17 cellular contexts compared by ENCODE assay signal in the genomic region with DNA sequence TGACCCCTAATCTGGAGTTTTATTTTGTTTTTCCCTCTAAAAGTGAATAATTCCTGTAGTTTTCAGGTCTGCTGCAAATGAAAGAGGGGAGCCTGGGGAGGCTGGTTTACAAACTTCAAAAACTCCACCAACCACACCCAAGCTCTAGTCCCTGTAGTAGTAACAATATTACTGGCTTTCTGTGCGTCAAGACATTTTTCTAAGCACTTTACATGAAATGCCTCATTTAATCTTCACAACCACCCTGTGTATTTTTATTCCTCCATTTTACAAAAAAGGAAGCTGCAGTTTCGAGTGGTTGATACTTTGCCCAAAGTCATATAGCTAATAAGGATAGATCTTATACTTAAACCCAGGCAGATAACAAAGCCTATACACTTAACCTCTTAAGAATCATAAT. TPM values are rescaled to one million over a fixed set of nuclear protein-coding genes. Genes with fewer than 3 reads are reported as not detected.
DNase-seq lines count a peak whose midpoint lies in the region; ATAC-seq and TF ChIP-seq lines count a peak whose summit lies in the region.
"Had no signal": no experiment of that assay in that cellular context is flagged by ENCODE, and none has a peak within 500 bp of the region (broad histone marks: within the 10 kb centered on the region; RNA-seq: fewer than 3 reads in every experiment).

No MANE protein-coding gene starts in this region.

- H3K9me3 ChIP-seq in left lung (no peaks in the 10 kb centered on the region), Caco-2 (no peaks in the 10 kb centered on the region), aorta (ENCODE audit: control insufficient read depth, low read length) (no peaks in the 10 kb centered on the region)
- H3K9me3 ChIP-seq: tibial artery had no signal

- peaks cover 62% of the 10 kb centered on the region for H3K36me3 Mint-ChIP-seq in Caco-2 (ENCODE audit: insufficient read depth, unreplicated experiment)

- WGBS in aorta, 2 donors = 77 to 78% methylated on average over 2 of the region's 2 CpGs

- BruUV-seq in Caco-2 (replicated peaks; lab: Mats Ljungman, UMichigan) = no TSS peak

- H3K4me1 Mint-ChIP-seq in Caco-2 (ENCODE audit: low read depth, unreplicated experiment) = peaks cover 59% of the 10 kb centered on the region

- no peak overlapping the region for H3K4me3 Mint-ChIP-seq in Caco-2 (ENCODE audit: unreplicated experiment)
- H3K4me3 Mint-ChIP-seq: activated T-cell treated with anti-CD3 and anti-CD28 coated beads, Interleukin-2, amount 50 U/mL, for 4 hours; T-cell had no signal

- DNase-seq in left lung (no peak), DMS 273 (lab: John Stamatoyannopoulos, UW; ENCODE audit: unreplicated experiment) (no peak), Caco-2 (no peak), NCI-H1694 treated with DMSO at 0.1 percent for 48 hours (lab: John Stamatoyannopoulos, UW) (no peak), aorta (no peak)
- DNase-seq: activated T-cell treated with anti-CD3 and anti-CD28 coated beads, Interleukin-2, amount 50 U/mL, for 4 hours; HCEC 1CT; mammary epithelial cell; stimulated activated CD4-positive, alpha-beta T cell treated with anti-CD3 and anti-CD28 coated beads, Interleukin-12 subunit alpha, Interleukin-12 subunit beta, amount 100 ng/mL, for 4 hours; T-cell; tibial artery had no signal

- POLR2A ChIA-PET in Caco-2 (lab: Charles Lee) = interaction anchor here (0.6 to 1.0 kb wide), 2 partner anchors 9 to 24 kb away, joined by 3 read pairs; partner anchors contain the start of gene CTNND1

- intact Hi-C loops in left lung (cut with DNase I) = no loop called here
- intact Hi-C loops in Caco-2 (cut with micrococcal nuclease; ENCODE audit: unreplicated experiment) = no loop called here
- intact Hi-C loops in aorta (cut with DNase I) = no loop called here

- H3K27ac ChIP-seq in 22Rv1 = peak overlapping the region; percentile 94; the same call in 1 of the 2 replicates
- peak overlapping the region; percentile 0 to 57 for H3K27ac ChIP-seq in left lung
- H3K27ac ChIP-seq in aorta (ENCODE audit: low read depth in 1 of 2, low read length in 2 of 2) = no peak overlapping the region
- H3K27ac ChIP-seq: coronary artery, KMS-11, tibial artery had no signal

- ATAC-seq in GM18861 (IDR thresholded peaks at IDR 0.05; ENCODE audit: unreplicated experiment) = peak; percentile 33
- peak; percentile 53 for ATAC-seq in HG03432 (IDR thresholded peaks at IDR 0.05; ENCODE audit: unreplicated experiment)
- no peak for ATAC-seq in left lung
- ATAC-seq in aorta (ENCODE audit: low FRiP score) = no peak
- ATAC-seq: activated T-cell treated with anti-CD3 and anti-CD28 coated beads, Interleukin-2, amount 50 U/mL, for 4 hours; T-cell had no signal

- H3K4me1 ChIP-seq in left lung (peaks cover 54 to 100% of the 10 kb centered on the region in 2 donors), Caco-2 (peaks cover 94% of the 10 kb centered on the region), aorta (ENCODE audit: control insufficient read depth in 1 of 2, insufficient read depth in 2 of 2, low read length in 2 of 2) (peaks cover 1 to 5% of the 10 kb centered on the region in 2 donors)

- H3K9me3 Mint-ChIP-seq in Caco-2 (ENCODE audit: unreplicated experiment) = no peaks in the 10 kb centered on the region
- H3K9me3 Mint-ChIP-seq: activated T-cell treated with anti-CD3 and anti-CD28 coated beads, Interleukin-2, amount 50 U/mL, for 4 hours; T-cell had no signal

- TF ChIP-seq CTCF in 22Rv1 (IDR thresholded peaks at IDR 0.05) = no peak
- TF ChIP-seq CTCF in left lung (IDR thresholded peaks at IDR 0.05) = no peak
- no peak for TF ChIP-seq CTCF in Caco-2 (IDR thresholded peaks at IDR 0.05; ENCODE audit: insufficient read depth in 1 of 2, low read depth in 1 of 2, low read length in 1 of 2, severe bottlenecking in 1 of 2, unreplicated experiment in 1 of 2)

- no peak overlapping the region for H3K27ac Mint-ChIP-seq in Caco-2 (ENCODE audit: unreplicated experiment)
- H3K27ac Mint-ChIP-seq: T-cell had no signal

- H3K4me3 ChIP-seq in left lung = no peak overlapping the region
- H3K4me3 ChIP-seq in Caco-2 (ENCODE audit: low read depth, low read length) = no peak overlapping the region
- H3K4me3 ChIP-seq in aorta (ENCODE audit: low read length in 2 of 2) = no peak overlapping the region
- H3K4me3 ChIP-seq: coronary artery, tibial artery had no signal

- no peaks in the 10 kb centered on the region for H3K36me3 ChIP-seq in left lung
- H3K36me3 ChIP-seq in Caco-2 (ENCODE audit: control insufficient read depth, insufficient read depth, low read length) = no peaks in the 10 kb centered on the region
- no peaks in the 10 kb centered on the region for H3K36me3 ChIP-seq in aorta (ENCODE audit: control insufficient read depth in 1 of 2, insufficient read depth in 2 of 2, low read length in 1 of 2)
- H3K36me3 ChIP-seq: tibial artery had no signal

- H3K27me3 Mint-ChIP-seq in Caco-2 (ENCODE audit: insufficient read depth, unreplicated experiment) = no peaks in the 10 kb centered on the region
- H3K27me3 Mint-ChIP-seq: T-cell had no signal

- CTCF ChIA-PET in Caco-2 (lab: Charles Lee) = no interaction called here

- no peaks in the 10 kb centered on the region for H3K27me3 ChIP-seq in left lung
- H3K27me3 ChIP-seq in Caco-2 (replicated peaks; ENCODE audit: control insufficient read depth, insufficient read depth, low read length) = no peaks in the 10 kb centered on the region
- no peaks in the 10 kb centered on the region for H3K27me3 ChIP-seq in aorta (ENCODE audit: control insufficient read depth in 1 of 2, insufficient read depth in 2 of 2, low read length in 1 of 2)
- H3K27me3 ChIP-seq: tibial artery had no signal

RNA-seq across cellular contexts. Expression of gene CTNND1, which starts 23.5 kb away (rescaled TPM):
- total RNA-seq in left lung (100 to 1,000 TPM; 187 to 217 TPM), Caco-2 (2022) (223 and 225 TPM in 2 replicates), aorta (100 to 1,000 TPM; 167 to 213 TPM)
- 10 to 100 TPM; 31.6 to 35.8 TPM for polyA plus RNA-seq in aorta

RNA-seq across cellular contexts. Expression of gene BTBD18, which starts 33.5 kb away (rescaled TPM):
- not detected for total RNA-seq in left lung
- not detected in 2 replicates for total RNA-seq in Caco-2 (2022)
- not detected for total RNA-seq in aorta
- under 1 TPM in 1 of 2 donors, not detected in 1; 0.05 TPM for polyA plus RNA-seq in aorta
- total RNA-seq: activated T-cell treated with anti-CD3 and anti-CD28 coated beads, Interleukin-2, amount 50 U/mL, for 4 hours; mammary epithelial cell; osteocyte had no signal
- polyA plus RNA-seq: mammary epithelial cell had no signal

RNA-seq across cellular contexts. Expression of gene SELENOH, which starts 43.8 kb away (rescaled TPM):
- total RNA-seq in left lung = 100 to 1,000 TPM in 1 of 2 donors, 10 to 100 TPM in 1; 94.1 to 108 TPM
- total RNA-seq in Caco-2 (2022) = 174 and 175 TPM in 2 replicates
- total RNA-seq in aorta = 10 to 100 TPM; 65.0 to 75.1 TPM
- polyA plus RNA-seq in aorta = 100 to 1,000 TPM; 126 to 158 TPM

Comparison
In these comparisons a context has a peak if more than half of its experiments do, and no peak if none do; other contexts are left out.
1. H3K27ac ChIP-seq: peak in 22Rv1 (single experiment) and left lung (2 of 2); none in aorta (0 of 2).
2. ATAC-seq: peak in GM18861 (single experiment) and HG03432 (single experiment); none in left lung (single experiment) and aorta (single experiment).